Comparison of ENCODE assay signal across 9 cellular contexts in the genomic region with DNA sequence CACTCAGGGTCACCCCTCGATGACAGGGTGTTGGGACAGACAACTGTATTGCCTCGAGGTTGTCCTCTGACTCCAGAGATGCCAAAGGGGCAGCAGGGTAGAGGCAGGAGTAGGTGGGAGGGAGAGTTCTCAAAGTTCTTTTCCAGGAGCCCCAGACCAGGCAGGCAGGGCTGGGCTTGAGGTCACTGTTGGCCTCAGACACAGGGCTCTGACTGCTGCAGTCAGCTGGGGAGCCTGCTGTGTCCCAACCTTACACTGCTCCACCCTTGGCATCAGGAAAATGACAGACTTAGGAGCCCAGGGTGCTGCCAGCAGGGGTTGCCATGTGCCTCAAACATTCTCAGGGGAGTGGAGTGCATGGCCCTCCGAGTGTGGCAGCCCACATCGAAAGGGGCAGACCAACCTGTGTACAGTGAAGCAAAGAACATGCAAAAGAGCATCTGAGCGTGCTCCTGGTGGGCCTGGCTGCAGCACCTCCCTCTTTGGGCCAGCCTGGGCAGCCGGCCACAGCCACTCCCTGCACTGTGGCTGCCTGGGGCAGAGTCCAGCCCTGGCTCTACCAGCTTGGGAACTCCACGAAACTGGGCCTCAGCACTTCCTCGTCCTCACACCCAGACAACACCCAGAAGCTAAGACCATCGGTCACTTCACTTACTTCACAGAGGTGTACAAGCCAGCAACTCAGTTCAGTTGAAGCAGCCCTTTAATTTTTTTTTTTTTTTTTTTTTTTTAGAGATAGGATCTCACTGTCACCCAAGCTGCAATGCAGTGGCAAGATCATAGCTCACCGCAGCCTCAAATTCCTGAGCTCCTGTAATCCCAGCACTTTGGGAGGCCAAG.
A peak's percentile ranks its signal among the peaks of the same experiment; 100 is the strongest.
DNase-seq lines count a peak whose midpoint lies in the region; ATAC-seq and TF ChIP-seq lines count a peak whose summit lies in the region.
"Had no signal": no experiment of that assay in that cellular context is flagged by ENCODE, and none has a peak within 500 bp of the region (broad histone marks: within the 10 kb centered on the region; RNA-seq: fewer than 3 reads in every experiment).

No MANE protein-coding gene starts in this region.

- no peak overlapping the region for H3K4me2 ChIP-seq in OCI-LY3 (ENCODE audit: low read length)
- no peak overlapping the region for H3K4me2 ChIP-seq in parathyroid adenoma (ENCODE audit: low read length)

- no peaks in the 10 kb centered on the region for H3K79me2 ChIP-seq in OCI-LY3 (ENCODE audit: low read length)
- no peaks in the 10 kb centered on the region for H3K79me2 ChIP-seq in parathyroid adenoma

- H3K9me3 ChIP-seq in OCI-LY3 (ENCODE audit: insufficient read depth, low read length) (no peaks in the 10 kb centered on the region), parathyroid adenoma (ENCODE audit: control insufficient read depth, low read length) (no peaks in the 10 kb centered on the region)

- no peak for TF ChIP-seq CTCF in OCI-LY3 (IDR thresholded peaks at IDR 0.05; ENCODE audit: low read depth, low read length)
- no peak for TF ChIP-seq CTCF in parathyroid adenoma (IDR thresholded peaks at IDR 0.05)

- H3K27me3 ChIP-seq in OCI-LY3 (ENCODE audit: low read depth, low read length) (peaks cover 12% of the 10 kb centered on the region), parathyroid adenoma (ENCODE audit: control insufficient read depth, insufficient read depth, low read length) (no peaks in the 10 kb centered on the region)

- H4K20me1 ChIP-seq in OCI-LY3 (ENCODE audit: insufficient read depth, low read length) = no peaks in the 10 kb centered on the region

- ATAC-seq in HG03469 (IDR thresholded peaks at IDR 0.05; ENCODE audit: unreplicated experiment) = no peak
- ATAC-seq in HG03108 (IDR thresholded peaks at IDR 0.05; ENCODE audit: unreplicated experiment) = no peak

- H3K36me3 ChIP-seq in OCI-LY3 (replicated peaks; ENCODE audit: low read depth, low read length) = no peaks in the 10 kb centered on the region
- no peaks in the 10 kb centered on the region for H3K36me3 ChIP-seq in parathyroid adenoma (ENCODE audit: control insufficient read depth, insufficient read depth, low read length)

- H3K27ac ChIP-seq in OCI-LY3 (ENCODE audit: low read length) (no peak overlapping the region), parathyroid adenoma (peak overlapping the region; percentile 20)

- H3K9ac ChIP-seq in OCI-LY3 (ENCODE audit: low read length) (no peak overlapping the region), parathyroid adenoma (no peak overlapping the region)

- no peak overlapping the region for H3K4me3 ChIP-seq in OCI-LY3 (ENCODE audit: low read length)
- no peak overlapping the region for H3K4me3 ChIP-seq in parathyroid adenoma (ENCODE audit: low read depth, low read length)

- peak overlapping the region; percentile 29; the same call in 1 of the 2 replicates for H2AFZ ChIP-seq in OCI-LY3 (ENCODE audit: low read depth, low read length)
- peak overlapping the region; percentile 52 for H2AFZ ChIP-seq in parathyroid adenoma

- DNase-seq in EL (peak; percentile 50), fibroblast of peridontal ligament (ENCODE audit: extremely low read depth) (peak; percentile 38), activated gamma-delta T cell (lab: John Stamatoyannopoulos, UW) (no peak)
- no peak for DNase-seq in stimulated activated CD8-positive, alpha-beta memory T cell treated with anti-CD3 and anti-CD28 coated beads, Interleukin-4, amount 100 ng/mL, for 48 hours
- DNase-seq: SHP77 treated with DMSO at 0.1 percent for 48 hours had no signal

- H3K4me1 ChIP-seq in OCI-LY3 (ENCODE audit: low read length) (no peaks in the 10 kb centered on the region), parathyroid adenoma (no peaks in the 10 kb centered on the region)

Comparison
In these comparisons a context has a peak if more than half of its experiments do, and no peak if none do; other contexts are left out.
1. DNase-seq: peak in EL (single experiment) and fibroblast of peridontal ligament (single experiment); none in stimulated activated CD8-positive, alpha-beta memory T cell treated with anti-CD3 and anti-CD28 coated beads, Interleukin-4, amount 100 ng/mL, for 48 hours (single experiment) and activated gamma-delta T cell (single experiment).